In the genomic region with DNA sequence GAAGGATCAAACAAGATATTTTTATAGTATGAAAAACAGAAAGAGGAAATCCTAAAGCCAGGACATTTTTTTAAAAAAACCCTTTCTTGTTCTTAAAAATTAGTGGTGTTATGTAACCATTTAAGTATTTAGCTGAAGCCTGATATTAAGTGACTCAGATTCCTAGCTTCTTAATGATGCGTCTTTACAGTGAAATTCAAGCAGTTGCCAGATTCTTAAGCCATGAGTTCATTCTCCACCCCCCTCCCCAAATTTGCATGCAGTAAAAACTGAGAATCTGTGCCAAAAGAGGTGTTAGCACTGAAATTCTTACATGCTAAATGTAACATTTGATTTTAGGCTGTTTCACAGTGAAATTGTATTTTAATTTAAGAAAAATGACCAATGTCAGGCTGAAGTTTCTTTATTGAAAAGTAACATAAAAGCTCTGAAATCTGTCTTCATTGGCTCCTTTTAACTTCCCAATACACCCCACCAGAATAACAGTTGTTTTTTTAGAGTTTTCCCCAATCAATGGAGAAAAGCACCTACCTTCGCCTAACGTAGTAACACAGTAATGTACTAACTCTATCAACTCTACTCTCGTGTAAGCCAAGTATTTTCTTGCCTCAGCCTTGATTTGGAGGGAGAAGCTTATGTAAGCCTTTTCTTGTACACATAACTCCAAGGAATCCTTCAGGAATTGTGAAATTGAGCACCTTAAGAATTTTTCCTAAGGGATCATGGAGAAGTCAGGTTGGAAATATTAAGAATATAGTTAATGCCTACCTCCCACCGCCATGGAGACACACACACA, we compare ENCODE assay signal across 14 cellular contexts.
DNase-seq lines count a peak whose midpoint lies in the region; ATAC-seq, FAIRE-seq and TF ChIP-seq lines count a peak whose summit lies in the region.
"Had no signal": no experiment of that assay in that cellular context is flagged by ENCODE, and none has a peak within 500 bp of the region (broad histone marks: within the 10 kb centered on the region; RNA-seq: fewer than 3 reads in every experiment).

No MANE protein-coding gene starts in this region.

- WGBS in liver = 77% methylated on average over 5 of the region's 5 CpGs
- 96% methylated on average over 5 of the region's 5 CpGs for WGBS in HepG2 (ENCODE audit: low lambda C conversion rate)
- 46% methylated on average over 5 of the region's 5 CpGs for WGBS in mammary epithelial cell (ENCODE audit: low coverage, missing lambda C conversion rate)

- CTCF ChIA-PET in HepG2 (lab: Yijun Ruan, JAX; ENCODE audit: low intra/inter-chr PET ratio, low total read pairs) = no interaction called here
- CTCF ChIA-PET in mammary epithelial cell (lab: Charles Lee; ENCODE audit: low non-redundant PET) = interaction anchor here (0.6 kb wide), 1 partner anchor 10 kb away, joined by 5 read pairs; no protein-coding TSS in a partner anchor

- TF ChIP-seq RAD21 in liver (IDR thresholded peaks at IDR 0.05) (no peak), HepG2 (CRISPR knock-in tag; IDR thresholded peaks at IDR 0.05) (no peak)

- dilution Hi-C loops in mammary epithelial cell (cut with HindIII; ENCODE audit: low sequenced_read_pairs) = no loop called here

- H3K4me1 ChIP-seq in liver (ENCODE audit: control insufficient read depth in 4 of 4, insufficient read depth in 4 of 4, low read length in 3 of 4) (peaks cover 5 to 42% (median 22%) of the 10 kb centered on the region in 4 donors), HepG2 (ENCODE audit: insufficient read depth, low read length) (peaks cover 54% of the 10 kb centered on the region), mammary epithelial cell (ENCODE audit: insufficient read depth, low read length) (peaks cover 22% of the 10 kb centered on the region)
- H3K4me1 ChIP-seq: colonic mucosa had no signal

- H3K9ac ChIP-seq in liver (ENCODE audit: low read depth in 1 of 2, low read length in 2 of 2) = no peak overlapping the region
- no peak overlapping the region for H3K9ac ChIP-seq in HepG2 (ENCODE audit: insufficient read depth, low read depth, low read length)
- H3K9ac ChIP-seq in mammary epithelial cell (ENCODE audit: insufficient read depth, low read length) = no peak overlapping the region

- no peak overlapping the region for H3K4me2 ChIP-seq in HepG2 (ENCODE audit: low read depth, low read length)
- H3K4me2 ChIP-seq in mammary epithelial cell (ENCODE audit: insufficient read depth, low read depth, low read length) = peak overlapping the region; percentile 55

- intact Hi-C loops in HepG2 (cut with micrococcal nuclease; ENCODE audit: unreplicated experiment) = no loop called here
- intact Hi-C loops in mammary epithelial cell (cut with micrococcal nuclease) = no loop called here
- intact Hi-C loops in left colon (cut with DNase I, micrococcal nuclease) = no loop called here

- H3K4me3 ChIP-seq in liver (ENCODE audit: low read depth in 1 of 3, low read length in 3 of 3) = no peak overlapping the region
- H3K4me3 ChIP-seq in HepG2 (replicated peaks in 1 of 3; ENCODE audit: insufficient read depth in 1 of 3, low read depth in 2 of 3, low read length in 3 of 3) = no peak overlapping the region
- peak overlapping the region in 1 of 3 experiments; percentile 0 for H3K4me3 ChIP-seq in mammary epithelial cell (replicated peaks in 1 of 3; ENCODE audit: insufficient read depth in 1 of 3, low read depth in 2 of 3, low read length in 3 of 3)
- H3K4me3 ChIP-seq: colonic mucosa, lung, transverse colon had no signal

- no peaks in the 10 kb centered on the region for H3K36me3 ChIP-seq in liver (ENCODE audit: control insufficient read depth in 4 of 4, insufficient read depth in 3 of 4, low read depth in 1 of 4, low read length in 3 of 4)
- no peaks in the 10 kb centered on the region for H3K36me3 ChIP-seq in HepG2 (replicated peaks in 1 of 2; ENCODE audit: control insufficient read depth in 1 of 2, insufficient read depth in 2 of 2, low read length in 2 of 2)
- no peaks in the 10 kb centered on the region for H3K36me3 ChIP-seq in mammary epithelial cell (ENCODE audit: insufficient read depth, low read length)
- H3K36me3 ChIP-seq: colonic mucosa, transverse colon had no signal

- POLR2A ChIA-PET in HepG2 (lab: Yijun Ruan, JAX) = interaction anchor here (1.4 kb wide), 1 partner anchor 10 kb away, joined by 3 read pairs; no protein-coding TSS in a partner anchor

- no peak for TF ChIP-seq POLR2A in HepG2 (IDR thresholded peaks at IDR 0.05; ENCODE audit: insufficient read depth in 1 of 2, low read depth in 2 of 2, low read length in 2 of 2)

- H3K79me2 ChIP-seq in HepG2 (ENCODE audit: insufficient read depth, low read length) = no peaks in the 10 kb centered on the region
- peaks cover 3% of the 10 kb centered on the region for H3K79me2 ChIP-seq in mammary epithelial cell (ENCODE audit: insufficient read depth, low read length)

- DNase-seq in HepG2 (ENCODE audit: low spot score) (no peak), mammary epithelial cell (peak; percentile 37), left colon (no peak), occipital lobe (lab: John Stamatoyannopoulos, UW) (no peak), NCI-H774 (lab: John Stamatoyannopoulos, UW) (no peak)
- DNase-seq: activated CD8-positive, alpha-beta memory T cell treated with anti-CD3 and anti-CD28 coated beads, Interleukin-2, amount 50 U/mL, for 4 hours; colonic mucosa; stimulated activated CD4-positive, alpha-beta T cell treated with anti-CD3 and anti-CD28 coated beads, Interleukin-2, amount 100 ng/mL, for 48 hours; SW 1271; transverse colon had no signal

- no peak for TF ChIP-seq EP300 in HepG2 (IDR thresholded peaks at IDR 0.05; ENCODE audit: low read depth in 2 of 2, low read length in 2 of 2)
- no peak for TF ChIP-seq EP300 in HepG2 (CRISPR knock-in tag; IDR thresholded peaks at IDR 0.05; ENCODE audit: borderline replicate concordance)

- in situ Hi-C loops in HepG2 (cut with HindIII; ENCODE audit: extremely low pct_ligation_motif_present, low pct_unique_long_range_greater_than_20kb) = no loop called here
- in situ Hi-C loops in mammary epithelial cell (cut with MboI; ENCODE audit: low sequenced_read_pairs in 2 of 2) = no loop called here

- H3K27ac ChIP-seq in liver (ENCODE audit: low read depth in 1 of 2, low read length in 2 of 2) (peak overlapping the region; percentile 35 to 47), HepG2 (ENCODE audit: extremely low read length, insufficient read depth, low read length) (no peak overlapping the region), mammary epithelial cell (ENCODE audit: insufficient read depth, low read depth, low read length) (peak overlapping the region; percentile 68)
- H3K27ac ChIP-seq: colonic mucosa, transverse colon had no signal

- H2AFZ ChIP-seq in HepG2 (ENCODE audit: low read length) (no peak overlapping the region), mammary epithelial cell (ENCODE audit: low read depth, low read length) (no peak overlapping the region)

- ATAC-seq in HepG2 (no peak), left colon (no peak), HG03520 (IDR thresholded peaks at IDR 0.05; ENCODE audit: unreplicated experiment) (no peak)

- TF ChIP-seq CTCF in liver (IDR thresholded peaks at IDR 0.05; ENCODE audit: low read depth, low read length, missing input control) (no peak), HepG2 (CRISPR knock-in tag; IDR thresholded peaks at IDR 0.05) (no peak), mammary epithelial cell (conservative IDR thresholded peaks at IDR 0.05 in 1 of 2, IDR thresholded peaks at IDR 0.05 in 1 of 2; ENCODE audit: extremely low read depth in 1 of 2, insufficient read depth in 1 of 2, low read depth in 1 of 2, low read length in 2 of 2) (no peak)

- no peaks in the 10 kb centered on the region for H3K27me3 ChIP-seq in liver (ENCODE audit: control insufficient read depth in 4 of 4, insufficient read depth in 4 of 4, low read length in 3 of 4)
- no peaks in the 10 kb centered on the region for H3K27me3 ChIP-seq in HepG2 (ENCODE audit: control insufficient read depth in 1 of 2, insufficient read depth in 2 of 2, low read length in 2 of 2)
- H3K27me3 ChIP-seq in mammary epithelial cell (ENCODE audit: insufficient read depth, low read length) = no peaks in the 10 kb centered on the region
- H3K27me3 ChIP-seq: colonic mucosa, transverse colon had no signal

- H3K9me3 ChIP-seq in liver (ENCODE audit: control insufficient read depth in 4 of 4, low read length in 3 of 4) (no peaks in the 10 kb centered on the region), HepG2 (ENCODE audit: low read length) (no peaks in the 10 kb centered on the region), mammary epithelial cell (replicated peaks; ENCODE audit: insufficient read depth, low read length) (no peaks in the 10 kb centered on the region)
- H3K9me3 ChIP-seq: colonic mucosa, transverse colon had no signal

- no TSS peak for BruUV-seq in HepG2 (replicated peaks; lab: Mats Ljungman, UMichigan)
- BruUV-seq in mammary epithelial cell (replicated peaks; lab: Mats Ljungman, UMichigan) = no TSS peak

- no peaks in the 10 kb centered on the region for H4K20me1 ChIP-seq in HepG2 (ENCODE audit: insufficient read depth, low read length)
- no peaks in the 10 kb centered on the region for H4K20me1 ChIP-seq in mammary epithelial cell (ENCODE audit: insufficient read depth, low read length)

- FAIRE-seq in HepG2 (lab: Jason Lieb, UNC) = no peak
- peak; percentile 56 for FAIRE-seq in islet of Langerhans (lab: Jason Lieb, UNC)

TF ChIP-seq in HepG2, 621 proteins besides CTCF, POLR2A, EP300 and RAD21 (continues in another document):
- TF ChIP-seq, protein P1, sequence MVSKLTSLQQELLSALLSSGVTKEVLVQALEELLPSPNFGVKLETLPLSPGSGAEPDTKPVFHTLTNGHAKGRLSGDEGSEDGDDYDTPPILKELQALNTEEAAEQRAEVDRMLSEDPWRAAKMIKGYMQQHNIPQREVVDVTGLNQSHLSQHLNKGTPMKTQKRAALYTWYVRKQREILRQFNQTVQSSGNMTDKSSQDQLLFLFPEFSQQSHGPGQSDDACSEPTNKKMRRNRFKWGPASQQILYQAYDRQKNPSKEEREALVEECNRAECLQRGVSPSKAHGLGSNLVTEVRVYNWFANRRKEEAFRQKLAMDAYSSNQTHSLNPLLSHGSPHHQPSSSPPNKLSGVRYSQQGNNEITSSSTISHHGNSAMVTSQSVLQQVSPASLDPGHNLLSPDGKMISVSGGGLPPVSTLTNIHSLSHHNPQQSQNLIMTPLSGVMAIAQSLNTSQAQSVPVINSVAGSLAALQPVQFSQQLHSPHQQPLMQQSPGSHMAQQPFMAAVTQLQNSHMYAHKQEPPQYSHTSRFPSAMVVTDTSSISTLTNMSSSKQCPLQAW (CRISPR knock-in tag; IDR thresholded peaks at IDR 0.05) = no peak
- TF ChIP-seq MTA1 (CRISPR knock-in tag; IDR thresholded peaks at IDR 0.05; ENCODE audit: borderline replicate concordance) = no peak
- no peak for TF ChIP-seq AGO2 (optimal IDR thresholded peaks at IDR 0.05; ENCODE audit: low read depth, low read length)
- no peak for TF ChIP-seq CCDC6 (CRISPR knock-in tag; IDR thresholded peaks at IDR 0.05)
- TF ChIP-seq ZSCAN22 (CRISPR knock-in tag; IDR thresholded peaks at IDR 0.05) = no peak
- no peak for TF ChIP-seq ATAD3A (CRISPR knock-in tag; IDR thresholded peaks at IDR 0.05)
- no peak for TF ChIP-seq ZNF251 (CRISPR knock-in tag; IDR thresholded peaks at IDR 0.05)
- TF ChIP-seq BORCS8-MEF2B (CRISPR knock-in tag; IDR thresholded peaks at IDR 0.05) = no peak
